ENCODE assay signal across 20 cellular contexts in genomic region chr5:130528474-130528873, GRCh38.
DNase-seq lines count a peak whose midpoint lies in the region; ATAC-seq and TF ChIP-seq lines count a peak whose summit lies in the region.
"Had no signal": no experiment of that assay in that cellular context is flagged by ENCODE, and none has a peak within 500 bp of the region (broad histone marks: within the 10 kb centered on the region; RNA-seq: fewer than 3 reads in every experiment).

No MANE protein-coding gene starts in this region.

- H3K18ac ChIP-seq in H9 (ENCODE audit: insufficient read length, low read depth, low read length): no peak overlapping the region

- no peak overlapping the region for H2AFZ ChIP-seq in H9 (ENCODE audit: low read length)
- H2AFZ ChIP-seq: PC-9 had no signal

- DNase-seq in EL (peak; percentile 46), RWPE2 (ENCODE audit: low spot score) (no peak), epithelial cell of prostate (ENCODE audit: low read depth, low spot score) (peak; percentile 86), non-pigmented ciliary epithelial cell (ENCODE audit: low read depth) (peak; percentile 34), stomach (no peak), H9 (no peak)
- no peak for DNase-seq in activated T-cell treated with anti-CD3 and anti-CD28 coated beads, Interleukin-2, amount 50 U/mL, for 48 hours
- DNase-seq: activated CD4-positive, alpha-beta T cell treated with anti-CD3 and anti-CD28 coated beads, Interleukin-2, amount 50 U/mL, for 48 hours; activated naive CD8-positive, alpha-beta T cell treated with anti-CD3 and anti-CD28 coated beads for 36 hours; activated T-cell treated with anti-CD3 and anti-CD28 coated beads, Interleukin-2, amount 50 U/mL, for 4 hours; C1 segment of cervical spinal cord; heart right ventricle; NCI-H1092; NCI-H2107; NCI-H526 treated with DMSO at 0.1 percent for 48 hours; PC-9; SW 1271; testis had no signal

- no peaks in the 10 kb centered on the region for H3K79me2 ChIP-seq in H9 (ENCODE audit: insufficient read depth, low read length)

- H3K36me3 Mint-ChIP-seq in H9 (ENCODE audit: insufficient read depth in 1 of 3, low read depth in 3 of 3): no peaks in the 10 kb centered on the region
- H3K36me3 Mint-ChIP-seq: activated naive CD8-positive, alpha-beta T cell treated with anti-CD3 and anti-CD28 coated beads for 36 hours had no signal

- intact Hi-C loops in stomach (cut with DNase I; ENCODE audit: low total_unique reads): no loop called here

- ATAC-seq in RWPE2 (ENCODE audit: low read depth) (peak; percentile 78), GM19328 (IDR thresholded peaks at IDR 0.05; ENCODE audit: unreplicated experiment) (no peak)
- ATAC-seq: activated T-cell treated with anti-CD3 and anti-CD28 coated beads, Interleukin-2, amount 50 U/mL, for 4 hours; heart right ventricle had no signal

- H2BK120ac ChIP-seq in H9 (ENCODE audit: low read depth, low read length, poor library complexity, severe bottlenecking): no peak overlapping the region

- no peaks in the 10 kb centered on the region for H3K4me1 Mint-ChIP-seq in H9
- H3K4me1 Mint-ChIP-seq: activated naive CD8-positive, alpha-beta T cell treated with anti-CD3 and anti-CD28 coated beads for 36 hours had no signal

- no peaks in the 10 kb centered on the region for H4K20me1 ChIP-seq in H9 (ENCODE audit: control insufficient read depth, insufficient read depth, insufficient read length)

- H3K9me3 ChIP-seq in RWPE2 (ENCODE audit: severe bottlenecking) (no peaks in the 10 kb centered on the region), stomach (no peaks in the 10 kb centered on the region), H9 (ENCODE audit: control insufficient read depth, low read depth, low read length) (no peaks in the 10 kb centered on the region)
- H3K9me3 ChIP-seq: heart right ventricle, testis had no signal

- H2BK12ac ChIP-seq in H9 (ENCODE audit: insufficient read length, low read depth, low read length): no peak overlapping the region

- H3K27me3 Mint-ChIP-seq in H9 (ENCODE audit: low read depth): no peaks in the 10 kb centered on the region
- H3K27me3 Mint-ChIP-seq: activated naive CD8-positive, alpha-beta T cell treated with anti-CD3 and anti-CD28 coated beads for 36 hours had no signal

- H3K27ac Mint-ChIP-seq in H9: no peak overlapping the region
- H3K27ac Mint-ChIP-seq: activated naive CD8-positive, alpha-beta T cell treated with anti-CD3 and anti-CD28 coated beads for 36 hours had no signal

- H3K14ac ChIP-seq in H9 (ENCODE audit: insufficient read depth, low read length): no peak overlapping the region

- H3K4ac ChIP-seq in H9 (ENCODE audit: low read depth, low read length): no peak overlapping the region

- H3K36me3 ChIP-seq in RWPE2 (ENCODE audit: low read depth) (no peaks in the 10 kb centered on the region), stomach (no peaks in the 10 kb centered on the region)
- H3K36me3 ChIP-seq: heart right ventricle had no signal

- H3K23me2 ChIP-seq in H9 (ENCODE audit: insufficient read length, low read depth, low read length, poor library complexity, severe bottlenecking): no peaks in the 10 kb centered on the region

- no peak overlapping the region for H3T11ph ChIP-seq in H9 (ENCODE audit: low read length)

- H3K4me1 ChIP-seq in RWPE2 (ENCODE audit: insufficient read depth, poor library complexity, severe bottlenecking) (peaks cover 45% of the 10 kb centered on the region), stomach (no peaks in the 10 kb centered on the region), H9 (ENCODE audit: insufficient read depth, low read length) (no peaks in the 10 kb centered on the region)
- H3K4me1 ChIP-seq: heart right ventricle, testis had no signal

- no peak for TF ChIP-seq POLR2A in stomach (IDR thresholded peaks at IDR 0.05)

- no peak overlapping the region for H3K9ac ChIP-seq in H9 (ENCODE audit: extremely low read depth, insufficient read length, low read length)

- H4K91ac ChIP-seq in H9 (ENCODE audit: insufficient read length, low read depth, low read length): no peak overlapping the region

- H3K27me3 ChIP-seq in RWPE2 (ENCODE audit: insufficient read depth, poor library complexity, severe bottlenecking): no peaks in the 10 kb centered on the region
- H3K27me3 ChIP-seq in stomach: no peaks in the 10 kb centered on the region
- no peaks in the 10 kb centered on the region for H3K27me3 ChIP-seq in H9 (ENCODE audit: insufficient read depth, low read length)
- H3K27me3 ChIP-seq: heart right ventricle, testis had no signal

- H2BK5ac ChIP-seq in H9 (ENCODE audit: insufficient read length, low read length): no peak overlapping the region

- no peak overlapping the region for H3K23ac ChIP-seq in H9 (ENCODE audit: insufficient read length, low read depth, low read length)

- H2AK5ac ChIP-seq in H9 (ENCODE audit: insufficient read length, low read length): no peak overlapping the region

- H3K27ac ChIP-seq in RWPE2 (ENCODE audit: poor library complexity, severe bottlenecking) (peak overlapping the region; percentile 70), epithelial cell of prostate (peak overlapping the region; percentile 98), stomach (no peak overlapping the region), H9 (ENCODE audit: insufficient read length, low read depth, low read length) (no peak overlapping the region)
- H3K27ac ChIP-seq: heart right ventricle, PC-9, testis had no signal

- no peak for TF ChIP-seq CTCF in RWPE2 (IDR thresholded peaks at IDR 0.05; ENCODE audit: poor library complexity, severe bottlenecking)
- no peak for TF ChIP-seq CTCF in stomach (IDR thresholded peaks at IDR 0.05)
- TF ChIP-seq CTCF in H9 (conservative IDR thresholded peaks at IDR 0.05): no peak

- no peak overlapping the region for H3K56ac ChIP-seq in H9 (ENCODE audit: insufficient read length, low read depth, low read length)

- no peak overlapping the region for H3K4me2 ChIP-seq in H9 (ENCODE audit: insufficient read depth, insufficient read length, low read length)
- H3K4me2 ChIP-seq: PC-9 had no signal

- no peak overlapping the region for H2BK15ac ChIP-seq in H9 (ENCODE audit: low read depth, low read length)

- no peaks in the 10 kb centered on the region for H3K79me1 ChIP-seq in H9 (ENCODE audit: insufficient read depth, low read depth, low read length, poor library complexity, severe bottlenecking)

- H3K4me3 Mint-ChIP-seq in H9: no peak overlapping the region
- H3K4me3 Mint-ChIP-seq: activated naive CD8-positive, alpha-beta T cell treated with anti-CD3 and anti-CD28 coated beads for 36 hours; activated T-cell treated with anti-CD3 and anti-CD28 coated beads, Interleukin-2, amount 50 U/mL, for 4 hours; neural crest cell had no signal

- no peak overlapping the region for H4K8ac ChIP-seq in H9 (replicated peaks; ENCODE audit: insufficient read length, low read depth, low read length)

- H2BK20ac ChIP-seq in H9 (ENCODE audit: low read depth, low read length, poor library complexity, severe bottlenecking): no peak overlapping the region

- TF ChIP-seq EP300 in stomach (IDR thresholded peaks at IDR 0.05): no peak

- H3K9me3 Mint-ChIP-seq in H9: peaks cover 0 to 2% of the 10 kb centered on the region in 2 experiments; a peak in 1 of 5 replicates
- H3K9me3 Mint-ChIP-seq: activated naive CD8-positive, alpha-beta T cell treated with anti-CD3 and anti-CD28 coated beads for 36 hours; activated T-cell treated with anti-CD3 and anti-CD28 coated beads, Interleukin-2, amount 50 U/mL, for 4 hours had no signal

- H3K4me3 ChIP-seq in RWPE2 (ENCODE audit: severe bottlenecking) (no peak overlapping the region), stomach (no peak overlapping the region)
- H3K4me3 ChIP-seq: heart right ventricle, PC-9, testis had no signal

- no peak overlapping the region for H4K5ac ChIP-seq in H9 (ENCODE audit: insufficient read length, low read depth, low read length)

Comparison
In these comparisons a context has a peak if more than half of its experiments do, and no peak if none do; other contexts are left out.
1. DNase-seq: peak in EL (single experiment), epithelial cell of prostate (single experiment) and non-pigmented ciliary epithelial cell (single experiment); none in RWPE2 (single experiment), stomach (single experiment), H9 (single experiment) and activated T-cell treated with anti-CD3 and anti-CD28 coated beads, Interleukin-2, amount 50 U/mL, for 48 hours (0 of 2).
2. H3K27ac ChIP-seq: peak in RWPE2 (single experiment) and epithelial cell of prostate (single experiment); none in stomach (0 of 5) and H9 (single experiment).